27 cellular contexts compared by ENCODE assay signal in genomic region chr2:8204691-8205090, GRCh38.
"Had no signal": no experiment of that assay in that cellular context is flagged by ENCODE, and none has a peak within 500 bp of the region (broad histone marks: within the 10 kb centered on the region; RNA-seq: fewer than 3 reads in every experiment).

No MANE protein-coding gene starts in this region.

- H3K4me3 ChIP-seq: ascending aorta, body of pancreas, coronary artery, Peyer's patch had no signal

- H3K27me3 Mint-ChIP-seq: activated CD8-positive, alpha-beta T cell treated with anti-CD3 and anti-CD28 coated beads for 36 hours; T-helper 17 cell had no signal

- H3K4me1 ChIP-seq: ascending aorta, body of pancreas, Peyer's patch had no signal

- DNase-seq: activated CD4-positive, alpha-beta T cell treated with anti-CD3 and anti-CD28 coated beads for 4 hours; activated CD8-positive, alpha-beta memory T cell treated with anti-CD3 and anti-CD28 coated beads, Interleukin-2, amount 50 U/mL, for 4 hours; activated CD8-positive, alpha-beta T cell treated with anti-CD3 and anti-CD28 coated beads for 36 hours; activated effector memory CD4-positive, alpha-beta T cell treated with Interleukin-2 at 50 U/mL for 16 hours; activated naive CD4-positive, alpha-beta T cell; activated naive CD8-positive, alpha-beta T cell treated with anti-CD3 and anti-CD28 coated beads, Interleukin-2, amount 50 U/mL, for 24 hours; activated T-cell treated with anti-CD3 and anti-CD28 coated beads, Interleukin-2, amount 50 U/mL, for 1 hour; amniotic stem cell; body of pancreas; central memory CD4-positive, alpha-beta T cell; KG1; NCI-H2029; NCI-H2107; NCI-H2171 treated with DMSO at 0.1 percent for 48 hours; NCI-H345; NCI-H510A; NCI-H526 treated with DMSO at 0.1 percent for 48 hours; NCI-H82; Peyer's patch; SHP77 treated with DMSO at 0.1 percent for 48 hours; T-helper 17 cell; T1000 had no signal

- H3K36me3 ChIP-seq: ascending aorta, Peyer's patch had no signal

- H3K27ac Mint-ChIP-seq: activated CD8-positive, alpha-beta T cell treated with anti-CD3 and anti-CD28 coated beads for 36 hours; activated naive CD4-positive, alpha-beta T cell treated with anti-CD3 and anti-CD28 coated beads, Interleukin-2, amount 50 U/mL, for 24 hours; activated naive CD8-positive, alpha-beta T cell treated with anti-CD3 and anti-CD28 coated beads, Interleukin-2, amount 50 U/mL, for 24 hours; T-helper 17 cell had no signal

- H3K27ac ChIP-seq: ascending aorta, body of pancreas, coronary artery, Peyer's patch had no signal

- H3K4me3 Mint-ChIP-seq: activated CD8-positive, alpha-beta T cell treated with anti-CD3 and anti-CD28 coated beads for 36 hours; activated naive CD4-positive, alpha-beta T cell treated with anti-CD3 and anti-CD28 coated beads, Interleukin-2, amount 50 U/mL, for 24 hours; activated naive CD8-positive, alpha-beta T cell treated with anti-CD3 and anti-CD28 coated beads, Interleukin-2, amount 50 U/mL, for 24 hours; T-helper 17 cell had no signal

- ATAC-seq: activated CD4-positive, CD25-positive, alpha-beta regulatory T cell treated with anti-CD3 and anti-CD28 coated beads, Interleukin-2, amount 50 U/mL, for 24 hours; activated CD8-positive, alpha-beta T cell treated with anti-CD3 and anti-CD28 coated beads for 36 hours; activated naive CD8-positive, alpha-beta T cell treated with anti-CD3 and anti-CD28 coated beads, Interleukin-2, amount 50 U/mL, for 24 hours; body of pancreas; T-helper 17 cell had no signal

- FAIRE-seq: bronchial epithelial cell had no signal

- H3K4me1 Mint-ChIP-seq: activated naive CD4-positive, alpha-beta T cell treated with anti-CD3 and anti-CD28 coated beads, Interleukin-2, amount 50 U/mL, for 24 hours; T-helper 17 cell had no signal

- H3K27me3 ChIP-seq: ascending aorta, body of pancreas, Peyer's patch had no signal
